ENCODE assay signal across 17 cellular contexts in the genomic region with DNA sequence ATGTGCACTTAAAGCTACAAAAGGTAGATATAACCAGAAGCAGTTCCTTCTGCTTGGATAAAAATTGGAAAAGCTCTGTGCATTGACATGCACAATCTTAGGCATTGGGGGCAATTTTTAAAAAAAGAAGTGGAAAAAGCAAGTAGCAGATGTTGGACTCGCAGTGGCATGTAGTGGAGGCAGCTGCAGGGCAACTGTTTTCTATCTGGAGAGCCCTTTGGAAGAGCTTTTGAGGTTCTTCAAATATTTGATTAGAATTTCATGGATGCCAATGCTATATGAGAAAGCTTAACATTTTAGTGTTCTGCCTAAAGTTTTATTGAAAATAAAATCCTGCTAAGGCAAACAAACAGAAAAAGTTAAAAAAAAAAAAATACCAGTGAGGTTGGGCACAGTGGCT.
"Had no signal": no experiment of that assay in that cellular context is flagged by ENCODE, and none has a peak within 500 bp of the region (broad histone marks: within the 10 kb centered on the region; RNA-seq: fewer than 3 reads in every experiment).

No MANE protein-coding gene starts in this region.

- ATAC-seq: activated T-cell treated with anti-CD3 and anti-CD28 coated beads, Interleukin-2, amount 50 U/mL, for 4 hours; effector memory CD8-positive, alpha-beta T cell; esophagus mucosa; left ventricle myocardium superior; pancreas; psoas muscle had no signal

- DNase-seq: activated CD8-positive, alpha-beta memory T cell treated with anti-CD3 and anti-CD28 coated beads for 24 hours; activated CD8-positive, alpha-beta memory T cell treated with anti-CD3 and anti-CD28 coated beads, Interleukin-2, amount 50 U/mL, for 4 hours; activated naive CD4-positive, alpha-beta T cell; activated T-cell treated with anti-CD3 and anti-CD28 coated beads, Interleukin-2, amount 50 U/mL, for 4 hours; colonic mucosa; dorsolateral prefrontal cortex; effector memory CD8-positive, alpha-beta T cell; hippocampal formation; kidney glomerular epithelial cell; left ventricle myocardium superior; mammary epithelial cell; nephron progenitor cell; pancreas; psoas muscle; stimulated activated CD4-positive, alpha-beta T cell treated with anti-CD3 and anti-CD28 coated beads, Interleukin-4, amount 100 ng/mL, for 24 hours; stimulated activated naive CD4-positive, alpha-beta T cell treated with Interleukin-2 at 50 U/mL for 16 hours had no signal
